ENCODE assay signal across 1 cellular context in the genomic region with DNA sequence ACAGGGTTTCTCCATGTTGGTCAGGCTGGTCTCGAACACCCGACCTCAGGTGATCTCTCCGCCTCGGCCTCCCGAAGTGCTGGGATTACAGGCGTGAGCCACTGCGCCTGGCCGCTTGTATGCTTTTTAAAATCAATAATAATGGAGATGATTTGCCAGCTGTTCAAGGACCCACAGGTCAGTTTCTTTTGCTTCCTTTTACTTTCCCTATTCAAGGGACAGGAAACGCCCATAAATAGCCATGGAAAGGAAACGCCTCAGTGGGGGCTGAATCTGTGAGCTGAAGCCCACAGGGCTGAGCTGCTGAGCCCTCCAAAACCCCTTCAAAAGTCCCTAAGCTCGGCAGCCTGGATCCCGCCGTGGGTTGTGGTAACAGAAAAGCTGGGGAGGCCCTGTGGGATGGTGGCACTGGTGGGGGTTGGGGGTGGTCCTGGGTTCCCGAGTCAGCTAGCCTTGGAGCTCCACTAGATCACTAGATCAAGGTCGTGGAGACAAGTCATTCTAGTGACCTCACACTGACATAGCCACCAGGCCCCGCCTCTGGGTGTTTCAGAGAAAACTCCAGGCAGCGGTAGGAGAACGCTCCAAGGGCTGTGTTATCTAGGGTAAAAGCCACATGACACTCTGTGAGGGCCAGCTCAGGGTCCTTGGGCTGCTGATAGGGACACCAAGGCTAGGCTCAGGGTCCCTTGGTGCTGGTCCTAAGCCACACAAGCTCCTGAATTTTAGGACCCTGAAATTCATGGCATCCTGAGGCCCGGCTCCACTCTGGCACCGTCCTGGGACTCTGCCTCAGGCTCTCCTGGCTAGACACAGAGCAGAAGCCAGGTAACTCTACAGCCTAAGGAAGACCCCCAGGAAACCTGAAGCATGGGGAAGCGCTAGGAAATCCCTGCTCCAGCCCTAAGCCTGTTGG.
TF ChIP-seq lines count a peak whose summit lies in the region.

No MANE protein-coding gene starts in this region.

TF ChIP-seq in K562, 482 proteins besides CTCF, POLR2A, EP300 and RAD21 (continued from another document and continues in another):
- TF ChIP-seq, protein P1, sequence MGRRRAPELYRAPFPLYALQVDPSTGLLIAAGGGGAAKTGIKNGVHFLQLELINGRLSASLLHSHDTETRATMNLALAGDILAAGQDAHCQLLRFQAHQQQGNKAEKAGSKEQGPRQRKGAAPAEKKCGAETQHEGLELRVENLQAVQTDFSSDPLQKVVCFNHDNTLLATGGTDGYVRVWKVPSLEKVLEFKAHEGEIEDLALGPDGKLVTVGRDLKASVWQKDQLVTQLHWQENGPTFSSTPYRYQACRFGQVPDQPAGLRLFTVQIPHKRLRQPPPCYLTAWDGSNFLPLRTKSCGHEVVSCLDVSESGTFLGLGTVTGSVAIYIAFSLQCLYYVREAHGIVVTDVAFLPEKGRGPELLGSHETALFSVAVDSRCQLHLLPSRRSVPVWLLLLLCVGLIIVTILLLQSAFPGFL (CRISPR knock-in tag; IDR thresholded peaks at IDR 0.05) = no peak
- peak; percentile 14; the same call in 1 of the 2 replicates for TF ChIP-seq NCOA1 (IDR thresholded peaks at IDR 0.05; ENCODE audit: low read depth)
- no peak for TF ChIP-seq ZNF274 (IDR thresholded peaks at IDR 0.05; ENCODE audit: borderline replicate concordance, low read depth, low read length)
- TF ChIP-seq, protein P2, sequence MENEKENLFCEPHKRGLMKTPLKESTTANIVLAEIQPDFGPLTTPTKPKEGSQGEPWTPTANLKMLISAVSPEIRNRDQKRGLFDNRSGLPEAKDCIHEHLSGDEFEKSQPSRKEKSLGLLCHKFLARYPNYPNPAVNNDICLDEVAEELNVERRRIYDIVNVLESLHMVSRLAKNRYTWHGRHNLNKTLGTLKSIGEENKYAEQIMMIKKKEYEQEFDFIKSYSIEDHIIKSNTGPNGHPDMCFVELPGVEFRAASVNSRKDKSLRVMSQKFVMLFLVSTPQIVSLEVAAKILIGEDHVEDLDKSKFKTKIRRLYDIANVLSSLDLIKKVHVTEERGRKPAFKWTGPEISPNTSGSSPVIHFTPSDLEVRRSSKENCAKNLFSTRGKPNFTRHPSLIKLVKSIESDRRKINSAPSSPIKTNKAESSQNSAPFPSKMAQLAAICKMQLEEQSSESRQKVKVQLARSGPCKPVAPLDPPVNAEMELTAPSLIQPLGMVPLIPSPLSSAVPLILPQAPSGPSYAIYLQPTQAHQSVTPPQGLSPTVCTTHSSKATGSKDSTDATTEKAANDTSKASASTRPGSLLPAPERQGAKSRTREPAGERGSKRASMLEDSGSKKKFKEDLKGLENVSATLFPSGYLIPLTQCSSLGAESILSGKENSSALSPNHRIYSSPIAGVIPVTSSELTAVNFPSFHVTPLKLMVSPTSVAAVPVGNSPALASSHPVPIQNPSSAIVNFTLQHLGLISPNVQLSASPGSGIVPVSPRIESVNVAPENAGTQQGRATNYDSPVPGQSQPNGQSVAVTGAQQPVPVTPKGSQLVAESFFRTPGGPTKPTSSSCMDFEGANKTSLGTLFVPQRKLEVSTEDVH (IDR thresholded peaks at IDR 0.05; ENCODE audit: low read depth, partially characterized antibody) = no peak
- no peak for TF ChIP-seq KLF16 (IDR thresholded peaks at IDR 0.05)
- 0 out of 2 replicates have a peak, but pooled peaks have one; percentile 63 for TF ChIP-seq POLR2AphosphoS5 (IDR thresholded peaks at IDR 0.05; ENCODE audit: control insufficient read depth, insufficient read depth, low read depth, low read length)
- no peak; the same call in 1 of the 2 replicates for TF ChIP-seq ZNF766 (CRISPR knock-in tag; conservative IDR thresholded peaks at IDR 0.05)
- TF ChIP-seq HNRNPH1 (optimal IDR thresholded peaks at IDR 0.05; ENCODE audit: low read depth, low read length) = no peak
- no peak for TF ChIP-seq HNRNPK (IDR thresholded peaks at IDR 0.05; ENCODE audit: low read depth, low read length, poor library complexity, severe bottlenecking)
- no peak for TF ChIP-seq MTA2 (IDR thresholded peaks at IDR 0.05; ENCODE audit: low read depth)
- TF ChIP-seq PURB (CRISPR knock-in tag; IDR thresholded peaks at IDR 0.05; ENCODE audit: low read depth) = no peak
- 0 out of 2 replicates have a peak, but pooled peaks have one; percentile 4 for TF ChIP-seq NFE2L1 (tag; IDR thresholded peaks at IDR 0.05; ENCODE audit: borderline replicate concordance, low read depth)
- TF ChIP-seq, protein P3, sequence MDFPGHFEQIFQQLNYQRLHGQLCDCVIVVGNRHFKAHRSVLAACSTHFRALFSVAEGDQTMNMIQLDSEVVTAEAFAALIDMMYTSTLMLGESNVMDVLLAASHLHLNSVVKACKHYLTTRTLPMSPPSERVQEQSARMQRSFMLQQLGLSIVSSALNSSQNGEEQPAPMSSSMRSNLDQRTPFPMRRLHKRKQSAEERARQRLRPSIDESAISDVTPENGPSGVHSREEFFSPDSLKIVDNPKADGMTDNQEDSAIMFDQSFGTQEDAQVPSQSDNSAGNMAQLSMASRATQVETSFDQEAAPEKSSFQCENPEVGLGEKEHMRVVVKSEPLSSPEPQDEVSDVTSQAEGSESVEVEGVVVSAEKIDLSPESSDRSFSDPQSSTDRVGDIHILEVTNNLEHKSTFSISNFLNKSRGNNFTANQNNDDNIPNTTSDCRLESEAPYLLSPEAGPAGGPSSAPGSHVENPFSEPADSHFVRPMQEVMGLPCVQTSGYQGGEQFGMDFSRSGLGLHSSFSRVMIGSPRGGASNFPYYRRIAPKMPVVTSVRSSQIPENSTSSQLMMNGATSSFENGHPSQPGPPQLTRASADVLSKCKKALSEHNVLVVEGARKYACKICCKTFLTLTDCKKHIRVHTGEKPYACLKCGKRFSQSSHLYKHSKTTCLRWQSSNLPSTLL (IDR thresholded peaks at IDR 0.05) = peak; percentile 55; the same call in 1 of the 2 replicates
- TF ChIP-seq TOE1 (IDR thresholded peaks at IDR 0.05; ENCODE audit: borderline replicate concordance) = no peak
- TF ChIP-seq TOE1 (CRISPR knock-in tag; IDR thresholded peaks at IDR 0.05; ENCODE audit: borderline replicate concordance, low read depth) = no peak
- TF ChIP-seq, protein P4, sequence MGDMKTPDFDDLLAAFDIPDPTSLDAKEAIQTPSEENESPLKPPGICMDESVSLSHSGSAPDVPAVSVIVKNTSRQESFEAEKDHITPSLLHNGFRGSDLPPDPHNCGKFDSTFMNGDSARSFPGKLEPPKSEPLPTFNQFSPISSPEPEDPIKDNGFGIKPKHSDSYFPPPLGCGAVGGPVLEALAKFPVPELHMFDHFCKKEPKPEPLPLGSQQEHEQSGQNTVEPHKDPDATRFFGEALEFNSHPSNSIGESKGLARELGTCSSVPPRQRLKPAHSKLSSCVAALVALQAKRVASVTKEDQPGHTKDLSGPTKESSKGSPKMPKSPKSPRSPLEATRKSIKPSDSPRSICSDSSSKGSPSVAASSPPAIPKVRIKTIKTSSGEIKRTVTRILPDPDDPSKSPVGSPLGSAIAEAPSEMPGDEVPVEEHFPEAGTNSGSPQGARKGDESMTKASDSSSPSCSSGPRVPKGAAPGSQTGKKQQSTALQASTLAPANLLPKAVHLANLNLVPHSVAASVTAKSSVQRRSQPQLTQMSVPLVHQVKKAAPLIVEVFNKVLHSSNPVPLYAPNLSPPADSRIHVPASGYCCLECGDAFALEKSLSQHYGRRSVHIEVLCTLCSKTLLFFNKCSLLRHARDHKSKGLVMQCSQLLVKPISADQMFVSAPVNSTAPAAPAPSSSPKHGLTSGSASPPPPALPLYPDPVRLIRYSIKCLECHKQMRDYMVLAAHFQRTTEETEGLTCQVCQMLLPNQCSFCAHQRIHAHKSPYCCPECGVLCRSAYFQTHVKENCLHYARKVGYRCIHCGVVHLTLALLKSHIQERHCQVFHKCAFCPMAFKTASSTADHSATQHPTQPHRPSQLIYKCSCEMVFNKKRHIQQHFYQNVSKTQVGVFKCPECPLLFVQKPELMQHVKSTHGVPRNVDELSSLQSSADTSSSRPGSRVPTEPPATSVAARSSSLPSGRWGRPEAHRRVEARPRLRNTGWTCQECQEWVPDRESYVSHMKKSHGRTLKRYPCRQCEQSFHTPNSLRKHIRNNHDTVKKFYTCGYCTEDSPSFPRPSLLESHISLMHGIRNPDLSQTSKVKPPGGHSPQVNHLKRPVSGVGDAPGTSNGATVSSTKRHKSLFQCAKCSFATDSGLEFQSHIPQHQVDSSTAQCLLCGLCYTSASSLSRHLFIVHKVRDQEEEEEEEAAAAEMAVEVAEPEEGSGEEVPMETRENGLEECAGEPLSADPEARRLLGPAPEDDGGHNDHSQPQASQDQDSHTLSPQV (IDR thresholded peaks at IDR 0.05) = peak; percentile 87; the same call in 1 of the 2 replicates
- no peak; the same call in none of the 2 replicates for TF ChIP-seq LEF1 (IDR thresholded peaks at IDR 0.05)
- no peak for TF ChIP-seq SAFB (IDR thresholded peaks at IDR 0.05; ENCODE audit: borderline replicate concordance, low read depth, low read length)
- no peak for TF ChIP-seq POLR2AphosphoS2 (IDR thresholded peaks at IDR 0.05; ENCODE audit: low read length)
- no peak for TF ChIP-seq DDX20 (tag; IDR thresholded peaks at IDR 0.05; ENCODE audit: low read depth)
- no peak for TF ChIP-seq ZNF282 (CRISPR knock-in tag; IDR thresholded peaks at IDR 0.05)
- no peak for TF ChIP-seq STAT5A (IDR thresholded peaks at IDR 0.05; ENCODE audit: borderline replicate concordance, low read length)
- TF ChIP-seq, protein P5, sequence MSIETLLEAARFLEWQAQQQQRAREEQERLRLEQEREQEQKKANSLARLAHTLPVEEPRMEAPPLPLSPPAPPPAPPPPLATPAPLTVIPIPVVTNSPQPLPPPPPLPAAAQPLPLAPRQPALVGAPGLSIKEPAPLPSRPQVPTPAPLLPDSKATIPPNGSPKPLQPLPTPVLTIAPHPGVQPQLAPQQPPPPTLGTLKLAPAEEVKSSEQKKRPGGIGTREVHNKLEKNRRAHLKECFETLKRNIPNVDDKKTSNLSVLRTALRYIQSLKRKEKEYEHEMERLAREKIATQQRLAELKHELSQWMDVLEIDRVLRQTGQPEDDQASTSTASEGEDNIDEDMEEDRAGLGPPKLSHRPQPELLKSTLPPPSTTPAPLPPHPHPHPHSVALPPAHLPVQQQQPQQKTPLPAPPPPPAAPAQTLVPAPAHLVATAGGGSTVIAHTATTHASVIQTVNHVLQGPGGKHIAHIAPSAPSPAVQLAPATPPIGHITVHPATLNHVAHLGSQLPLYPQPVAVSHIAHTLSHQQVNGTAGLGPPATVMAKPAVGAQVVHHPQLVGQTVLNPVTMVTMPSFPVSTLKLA (conservative IDR thresholded peaks at IDR 0.05) = peak; percentile 43 to 63; a peak in 1 of 4 replicates
- TF ChIP-seq, protein P6, sequence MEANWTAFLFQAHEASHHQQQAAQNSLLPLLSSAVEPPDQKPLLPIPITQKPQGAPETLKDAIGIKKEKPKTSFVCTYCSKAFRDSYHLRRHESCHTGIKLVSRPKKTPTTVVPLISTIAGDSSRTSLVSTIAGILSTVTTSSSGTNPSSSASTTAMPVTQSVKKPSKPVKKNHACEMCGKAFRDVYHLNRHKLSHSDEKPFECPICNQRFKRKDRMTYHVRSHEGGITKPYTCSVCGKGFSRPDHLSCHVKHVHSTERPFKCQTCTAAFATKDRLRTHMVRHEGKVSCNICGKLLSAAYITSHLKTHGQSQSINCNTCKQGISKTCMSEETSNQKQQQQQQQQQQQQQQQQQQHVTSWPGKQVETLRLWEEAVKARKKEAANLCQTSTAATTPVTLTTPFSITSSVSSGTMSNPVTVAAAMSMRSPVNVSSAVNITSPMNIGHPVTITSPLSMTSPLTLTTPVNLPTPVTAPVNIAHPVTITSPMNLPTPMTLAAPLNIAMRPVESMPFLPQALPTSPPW (CRISPR knock-in tag; IDR thresholded peaks at IDR 0.05) = peak; percentile 75
- TF ChIP-seq, protein P7, sequence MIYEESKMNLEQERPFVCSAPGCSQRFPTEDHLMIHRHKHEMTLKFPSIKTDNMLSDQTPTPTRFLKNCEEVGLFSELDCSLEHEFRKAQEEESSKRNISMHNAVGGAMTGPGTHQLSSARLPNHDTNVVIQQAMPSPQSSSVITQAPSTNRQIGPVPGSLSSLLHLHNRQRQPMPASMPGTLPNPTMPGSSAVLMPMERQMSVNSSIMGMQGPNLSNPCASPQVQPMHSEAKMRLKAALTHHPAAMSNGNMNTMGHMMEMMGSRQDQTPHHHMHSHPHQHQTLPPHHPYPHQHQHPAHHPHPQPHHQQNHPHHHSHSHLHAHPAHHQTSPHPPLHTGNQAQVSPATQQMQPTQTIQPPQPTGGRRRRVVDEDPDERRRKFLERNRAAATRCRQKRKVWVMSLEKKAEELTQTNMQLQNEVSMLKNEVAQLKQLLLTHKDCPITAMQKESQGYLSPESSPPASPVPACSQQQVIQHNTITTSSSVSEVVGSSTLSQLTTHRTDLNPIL (CRISPR knock-in tag; IDR thresholded peaks at IDR 0.05) = no peak
- no peak for TF ChIP-seq SMAD1 (IDR thresholded peaks at IDR 0.05; ENCODE audit: low read depth, low read length, partially characterized antibody)
- no peak for TF ChIP-seq CEBPB (tag; IDR thresholded peaks at IDR 0.05)
- TF ChIP-seq CHD2 (IDR thresholded peaks at IDR 0.05; ENCODE audit: low read depth, low read length) = no peak
- TF ChIP-seq OTX1 (CRISPR knock-in tag; IDR thresholded peaks at IDR 0.05) = no peak
- no peak for TF ChIP-seq MTF1 (CRISPR knock-in tag; IDR thresholded peaks at IDR 0.05; ENCODE audit: borderline replicate concordance)
- no peak for TF ChIP-seq TEAD2 (tag; IDR thresholded peaks at IDR 0.05)
- TF ChIP-seq ZFX (CRISPR knock-in tag; IDR thresholded peaks at IDR 0.05) = peak; percentile 67
- TF ChIP-seq MEF2A (IDR thresholded peaks at IDR 0.05; ENCODE audit: control insufficient read depth, low read depth, low read length) = no peak
- no peak for TF ChIP-seq NFYB (IDR thresholded peaks at IDR 0.05; ENCODE audit: extremely low read depth, insufficient read length)
- peak; percentile 59 for TF ChIP-seq MYC (IDR thresholded peaks at IDR 0.05; ENCODE audit: low read depth, low read length)
- TF ChIP-seq MYC (CRISPR knock-in tag; IDR thresholded peaks at IDR 0.05; ENCODE audit: borderline replicate concordance, low read depth) = no peak
- no peak for TF ChIP-seq ILK (tag; IDR thresholded peaks at IDR 0.05; ENCODE audit: borderline replicate concordance, low read depth)
